Comparison of ENCODE assay signal across 14 cellular contexts in genomic region chr18:3055861-3056260, GRCh38.
"Had no signal": no experiment of that assay in that cellular context is flagged by ENCODE, and none has a peak within 500 bp of the region (broad histone marks: within the 10 kb centered on the region; RNA-seq: fewer than 3 reads in every experiment).

No MANE protein-coding gene starts in this region.

- H3K36me3 ChIP-seq: colonic mucosa, ovary, sigmoid colon, WERI-Rb-1 had no signal

- H3K4me3 ChIP-seq: colonic mucosa, lung, ovary, sigmoid colon had no signal

- H3K4me1 ChIP-seq: sigmoid colon had no signal

- FAIRE-seq: endometrium had no signal

- DNase-seq: activated CD4-positive, alpha-beta memory T cell treated with anti-CD3 and anti-CD28 coated beads for 36 hours; activated CD8-positive, alpha-beta memory T cell treated with anti-CD3 and anti-CD28 coated beads, Interleukin-2, amount 10 ng/mL, durations not matched to agents 7 days and 5 days; activated naive CD4-positive, alpha-beta T cell treated with anti-CD3 and anti-CD28 coated beads, Interleukin-2, amount 50 U/mL, for 16 hours; activated T-cell treated with anti-CD3 and anti-CD28 coated beads, Interleukin-2, amount 50 U/mL, for 24 hours; colonic mucosa; hypothalamus; naive B cell; ovary; sigmoid colon; stimulated activated CD4-positive, alpha-beta T cell treated with anti-CD3 and anti-CD28 coated beads, Interleukin-2, amount 100 ng/mL, for 24 hours; WERI-Rb-1 had no signal

- H3K27ac ChIP-seq: colonic mucosa, ovary, sigmoid colon, WERI-Rb-1 had no signal

- H3K27me3 ChIP-seq: colonic mucosa, ovary, sigmoid colon had no signal

- H3K9me3 ChIP-seq: colonic mucosa, ovary, sigmoid colon had no signal

- ATAC-seq: activated CD8-positive, alpha-beta memory T cell treated with anti-CD3 and anti-CD28 coated beads, Interleukin-2, amount 10 ng/mL, durations not matched to agents 7 days and 5 days; esophagus mucosa had no signal
